34 cellular contexts compared by ENCODE assay signal in the genomic region with DNA sequence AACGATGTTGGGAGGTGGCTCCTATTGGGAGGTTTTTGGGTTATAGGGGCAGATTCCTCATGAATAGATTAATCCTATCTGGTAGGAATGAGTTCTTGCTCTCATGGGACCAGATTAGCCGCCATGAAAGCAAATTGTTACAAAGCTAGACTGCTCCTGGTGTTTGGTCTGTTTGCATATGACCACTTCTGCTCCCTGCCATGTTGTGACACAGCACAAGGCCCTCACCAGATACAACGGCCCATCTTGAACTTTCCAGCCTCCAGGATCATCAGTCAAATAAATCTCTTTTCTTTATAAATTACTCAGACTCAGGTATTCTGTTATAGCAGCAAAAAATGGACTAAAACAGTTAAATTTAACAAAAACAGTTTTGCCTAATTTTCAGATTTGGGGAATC. TPM values are rescaled to one million over a fixed set of nuclear protein-coding genes. Genes with fewer than 3 reads are reported as not detected.
"Had no signal": no experiment of that assay in that cellular context is flagged by ENCODE, and none has a peak within 500 bp of the region (broad histone marks: within the 10 kb centered on the region; RNA-seq: fewer than 3 reads in every experiment).

No MANE protein-coding gene starts in this region.

- H3K4me3 Mint-ChIP-seq: activated B cell treated with CpG ODN at 0.5 μM for 24 hours; activated CD8-positive, alpha-beta T cell treated with anti-CD3 and anti-CD28 coated beads for 36 hours; activated naive CD8-positive, alpha-beta T cell treated with anti-CD3 and anti-CD28 coated beads for 36 hours; activated T-cell treated with anti-CD3 and anti-CD28 coated beads, Interleukin-2, amount 50 U/mL, for 72 hours; activated T-helper 17 cell treated with anti-CD3 and anti-CD28 coated beads, Interleukin-2, amount 50 U/mL, for 72 hours had no signal

- H3K36me3 Mint-ChIP-seq: activated naive CD8-positive, alpha-beta T cell treated with anti-CD3 and anti-CD28 coated beads for 36 hours had no signal

- H3K27me3 ChIP-seq: brain microvascular endothelial cell had no signal

- H3K27me3 Mint-ChIP-seq: activated B cell treated with CpG ODN at 0.5 μM for 24 hours had no signal

- H3K27ac ChIP-seq: brain microvascular endothelial cell, VCaP had no signal

- H3K4me1 Mint-ChIP-seq: activated naive CD8-positive, alpha-beta T cell treated with anti-CD3 and anti-CD28 coated beads for 36 hours; activated T-helper 17 cell treated with anti-CD3 and anti-CD28 coated beads, Interleukin-2, amount 50 U/mL, for 72 hours had no signal

- ATAC-seq: activated CD8-positive, alpha-beta T cell treated with anti-CD3 and anti-CD28 coated beads for 36 hours; activated T-cell treated with anti-CD3 and anti-CD28 coated beads, Interleukin-2, amount 50 U/mL, for 72 hours; activated T-helper 17 cell treated with anti-CD3 and anti-CD28 coated beads, Interleukin-2, amount 50 U/mL, for 72 hours had no signal

- H3K36me3 ChIP-seq: brain microvascular endothelial cell had no signal

- DNase-seq: activated B cell treated with CpG ODN at 0.5 μM for 24 hours; activated CD4-positive, alpha-beta T cell treated with anti-CD3 and anti-CD28 coated beads for 48 hours; activated CD4-positive, CD25-positive, alpha-beta regulatory T cell treated with anti-CD3 and anti-CD28 coated beads, Interleukin-2, amount 50 U/mL, for 72 hours; activated CD8-positive, alpha-beta T cell treated with anti-CD3 and anti-CD28 coated beads for 36 hours; activated effector memory CD4-positive, alpha-beta T cell treated with anti-CD3 and anti-CD28 coated beads, Interleukin-2, amount 50 U/mL, for 16 hours; activated naive CD4-positive, alpha-beta T cell; activated naive CD4-positive, alpha-beta T cell treated with anti-CD3 and anti-CD28 coated beads, Interleukin-2, amount 50 U/mL, for 16 hours; activated naive CD8-positive, alpha-beta T cell treated with anti-CD3 and anti-CD28 coated beads for 36 hours; activated T-cell treated with anti-CD3 and anti-CD28 coated beads, Interleukin-2, amount 50 U/mL, for 1 hour; activated T-cell treated with anti-CD3 and anti-CD28 coated beads, Interleukin-2, amount 50 U/mL, for 72 hours; amniotic stem cell; aorta; brain microvascular endothelial cell; central memory CD4-positive, alpha-beta T cell; Karpas-422; NCI-H1105; NCI-H1417 treated with DMSO at 0.1 percent for 48 hours; NCI-H1694; NCI-H1930; NCI-H2081 treated with DMSO at 0.1 percent for 48 hours; NCI-H226; NCI-H446 treated with DMSO at 0.1 percent for 48 hours; NCI-H524; NCI-H69; OCI-M1; Right ventricle myocardium superior; SW 1271; T-helper 1 cell; T-helper 9 cell had no signal

- H3K9me3 Mint-ChIP-seq: activated B cell treated with CpG ODN at 0.5 μM for 24 hours; activated CD8-positive, alpha-beta T cell treated with anti-CD3 and anti-CD28 coated beads for 36 hours; activated naive CD8-positive, alpha-beta T cell treated with anti-CD3 and anti-CD28 coated beads for 36 hours; activated T-cell treated with anti-CD3 and anti-CD28 coated beads, Interleukin-2, amount 50 U/mL, for 72 hours; activated T-helper 17 cell treated with anti-CD3 and anti-CD28 coated beads, Interleukin-2, amount 50 U/mL, for 72 hours had no signal

- H3K27ac Mint-ChIP-seq: activated B cell treated with CpG ODN at 0.5 μM for 24 hours; activated CD8-positive, alpha-beta T cell treated with anti-CD3 and anti-CD28 coated beads for 36 hours; activated naive CD8-positive, alpha-beta T cell treated with anti-CD3 and anti-CD28 coated beads for 36 hours; activated T-cell treated with anti-CD3 and anti-CD28 coated beads, Interleukin-2, amount 50 U/mL, for 72 hours; activated T-helper 17 cell treated with anti-CD3 and anti-CD28 coated beads, Interleukin-2, amount 50 U/mL, for 72 hours had no signal

RNA-seq across cellular contexts. Expression of gene TRIM42, which starts 34.4 kb away (rescaled TPM):
- total RNA-seq: activated B cell treated with CpG ODN at 0.5 μM for 24 hours; activated CD8-positive, alpha-beta memory T cell treated with anti-CD3 and anti-CD28 coated beads for 36 hours; activated CD8-positive, alpha-beta T cell treated with anti-CD3 and anti-CD28 coated beads for 36 hours; activated naive CD8-positive, alpha-beta T cell treated with anti-CD3 and anti-CD28 coated beads for 36 hours; activated T-cell treated with anti-CD3 and anti-CD28 coated beads, Interleukin-2, amount 50 U/mL, for 72 hours; activated T-helper 17 cell treated with anti-CD3 and anti-CD28 coated beads, Interleukin-2, amount 50 U/mL, for 72 hours; aorta; cerebellum; MCF 10A; Right ventricle myocardium superior had no signal
